ENCODE assay signal across 8 cellular contexts in the genomic region with DNA sequence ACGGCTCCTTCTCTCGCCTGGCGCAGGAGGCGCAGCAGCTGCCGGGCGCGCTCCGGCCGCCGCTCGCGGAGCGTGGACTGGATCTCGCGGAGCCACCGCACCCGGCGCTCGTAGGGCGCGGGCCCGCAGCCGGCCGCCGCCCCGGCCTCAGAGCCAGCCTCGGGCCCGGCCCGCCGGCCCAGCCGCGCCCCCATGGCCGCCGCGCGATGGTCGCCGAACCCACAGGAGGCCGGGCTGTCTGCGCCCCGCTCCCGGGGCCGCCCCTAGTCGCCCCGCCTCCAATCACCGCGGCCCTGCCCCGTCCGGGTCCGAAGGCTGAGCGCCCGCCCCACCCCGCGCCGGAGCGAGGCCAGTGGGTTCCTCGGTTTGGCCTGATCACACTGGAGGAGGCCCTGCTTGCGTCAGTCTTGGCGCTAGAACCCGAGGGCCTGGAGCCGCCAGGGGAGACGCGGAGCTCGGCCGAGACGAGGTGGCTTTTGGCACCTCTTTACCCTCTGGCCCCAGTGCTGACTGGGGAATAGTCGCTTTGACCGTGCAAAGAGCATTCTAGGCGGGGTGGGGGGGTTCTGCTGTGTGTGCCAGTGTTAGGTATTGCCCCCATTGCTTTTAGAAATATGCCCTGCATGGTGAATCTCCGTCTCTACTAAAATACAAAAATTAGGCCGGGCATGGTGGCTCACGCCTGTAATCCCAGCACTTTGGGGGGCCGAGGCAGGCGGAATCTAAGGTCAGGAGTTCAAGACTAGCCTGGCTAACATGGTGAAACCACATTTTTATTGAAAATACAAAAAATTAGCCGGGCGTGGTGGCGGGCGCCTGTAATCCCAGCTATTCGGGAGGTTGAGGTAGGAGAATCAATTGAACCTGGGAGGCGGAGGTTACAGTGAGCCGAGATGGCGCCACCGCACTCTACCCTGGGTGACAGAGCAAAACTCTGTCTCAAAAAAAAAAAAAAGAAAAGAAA. TPM values are rescaled to one million over a fixed set of nuclear protein-coding genes. Genes with fewer than 3 reads are reported as not detected.
DNase-seq lines count a peak whose midpoint lies in the region; ATAC-seq and TF ChIP-seq lines count a peak whose summit lies in the region.

A gene with protein sequence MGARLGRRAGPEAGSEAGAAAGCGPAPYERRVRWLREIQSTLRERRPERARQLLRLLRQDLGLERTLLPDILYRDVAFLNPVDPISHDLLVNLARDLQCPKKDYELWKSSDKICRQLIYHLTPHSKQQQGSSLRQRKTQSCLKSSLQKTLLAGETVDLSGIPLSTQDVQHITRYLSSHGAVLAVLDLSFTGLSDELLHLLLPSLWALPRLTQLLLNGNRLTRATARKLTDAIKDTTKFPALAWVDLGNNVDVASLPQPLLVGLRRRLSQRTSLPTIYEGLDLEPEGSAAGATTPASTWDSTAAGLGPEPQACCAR (minus strand): TSS at position 228 of the 964 bp plus-strand sequence. CDS start 34 bp downstream, at position 194.

- H3K4me2 ChIP-seq in neuronal stem cell (ENCODE audit: insufficient read depth, low read length, poor library complexity, severe bottlenecking), result peak within 1 kb of the TSS; percentile 82

- DNase-seq in GM10266 (ENCODE audit: extremely low spot score) (peak; percentile 96), NCI-H748 treated with DMSO at 0.1 percent for 48 hours (lab: John Stamatoyannopoulos, UW) (peak; percentile 0), adipocyte (ENCODE audit: low read depth) (peak; percentile 91), Right ventricle myocardium inferior (ENCODE audit: missing footprints) (peak; percentile 93), neuronal stem cell (ENCODE audit: low spot score) (peak; percentile 77), vagina (ENCODE audit: extremely low spot score in 2 of 2) (no peak)

- no peak for TF ChIP-seq CTCF in GM10266 (IDR thresholded peaks at IDR 0.05; ENCODE audit: control insufficient read depth, insufficient read depth, low read depth, missing control alignments)
- TF ChIP-seq CTCF in vagina (IDR thresholded peaks at IDR 0.05), result no peak

- H3K14ac ChIP-seq in neuronal stem cell (ENCODE audit: low read length), result peak within 1 kb of the TSS; percentile 85

- no CpG with 5 or more reads among the region's 83 CpGs for WGBS in neuronal stem cell (ENCODE audit: extremely low coverage in 2 of 2, insufficient read length in 2 of 2, insufficient replicate concordance in 1 of 2), 2 donors

- H2BK12ac ChIP-seq in neuronal stem cell (ENCODE audit: low read length), result peak within 1 kb of the TSS; percentile 48

- no peaks in the 10 kb centered on the region for H3K27me3 ChIP-seq in ACC112 (ENCODE audit: insufficient read depth, low read length)
- H3K27me3 ChIP-seq in adipocyte (replicated peaks; ENCODE audit: control insufficient read depth, insufficient read depth, low read length), result no peaks in the 10 kb centered on the region
- peaks cover 0 to 2% (median 0%) of the 10 kb centered on the region in 3 experiments for H3K27me3 ChIP-seq in neuronal stem cell (ENCODE audit: control insufficient read depth in 3 of 3, insufficient read depth in 3 of 3, low read depth in 1 of 3, low read length in 3 of 3)
- no peaks in the 10 kb centered on the region for H3K27me3 ChIP-seq in vagina

- H2AFZ ChIP-seq in ACC112 (ENCODE audit: low read length, unreplicated experiment), result peak within 1 kb of the TSS; percentile 51
- H2AFZ ChIP-seq in neuronal stem cell (ENCODE audit: low read length), result peak within 1 kb of the TSS; percentile 95

- H3K4me3 ChIP-seq in ACC112 (ENCODE audit: low read depth, low read length) (peak within 1 kb of the TSS; percentile 77), adipocyte (ENCODE audit: low read length) (peak within 1 kb of the TSS; percentile 80), neuronal stem cell (ENCODE audit: low read length in 2 of 2) (peak within 1 kb of the TSS; percentile 59 to 87), vagina (peak within 1 kb of the TSS; percentile 71 to 80)

- peak within 1 kb of the TSS; percentile 75 for H3K9ac ChIP-seq in adipocyte (ENCODE audit: low read length)
- peak within 1 kb of the TSS; percentile 96 for H3K9ac ChIP-seq in neuronal stem cell (ENCODE audit: low read depth, low read length, poor library complexity)

- no peaks in the 10 kb centered on the region for H3K9me3 ChIP-seq in adipocyte (ENCODE audit: control insufficient read depth, low read length)
- no peaks in the 10 kb centered on the region for H3K9me3 ChIP-seq in neuronal stem cell (replicated peaks in 1 of 2; ENCODE audit: control insufficient read depth in 2 of 2, insufficient read depth in 1 of 2, low read depth in 1 of 2, low read length in 2 of 2)
- H3K9me3 ChIP-seq in vagina, result no peaks in the 10 kb centered on the region

- peak within 1 kb of the TSS; percentile 95 for H2BK120ac ChIP-seq in neuronal stem cell (ENCODE audit: low read depth, low read length)

- peak within 1 kb of the TSS; percentile 97 for H3K18ac ChIP-seq in neuronal stem cell (ENCODE audit: low read length)

- H3K36me3 ChIP-seq in ACC112 (ENCODE audit: insufficient read depth, low read length) (no peaks in the 10 kb centered on the region), adipocyte (ENCODE audit: control insufficient read depth, insufficient read depth, low read length, severe bottlenecking) (peaks cover 1% of the 10 kb centered on the region), neuronal stem cell (replicated peaks in 1 of 2; ENCODE audit: control insufficient read depth in 2 of 2, insufficient read depth in 2 of 2, low read length in 2 of 2) (peaks cover 10 to 12% of the 10 kb centered on the region in 2 donors), vagina (peaks cover 0 to under 1% of the 10 kb centered on the region in 2 donors)

- H3K79me1 ChIP-seq in neuronal stem cell (ENCODE audit: low read depth, low read length), result peaks cover 2% of the 10 kb centered on the region

- peak within 1 kb of the TSS; percentile 46 for H2BK15ac ChIP-seq in neuronal stem cell (ENCODE audit: low read length)

- peak within 1 kb of the TSS; percentile 76 for H2AK5ac ChIP-seq in neuronal stem cell (ENCODE audit: low read depth, low read length)

- intact Hi-C loops in Right ventricle myocardium inferior (cut with DNase I) (no loop called here), vagina (cut with DNase I) (no loop called here)

- ATAC-seq in HG02884 (IDR thresholded peaks at IDR 0.05; ENCODE audit: unreplicated experiment) (peak; percentile 74), Right ventricle myocardium inferior (peak; percentile 95)

- peak within 1 kb of the TSS; percentile 54 for H3K4ac ChIP-seq in neuronal stem cell (ENCODE audit: low read length)

- no peak within 1 kb of the TSS for H4K8ac ChIP-seq in neuronal stem cell (ENCODE audit: low read depth, low read length)

- peak within 1 kb of the TSS; percentile 92 for H3K23ac ChIP-seq in neuronal stem cell (ENCODE audit: low read depth, low read length, poor library complexity)

- H3K4me1 ChIP-seq in ACC112 (ENCODE audit: control insufficient read depth, insufficient read depth, low read length, unreplicated experiment) (no peaks in the 10 kb centered on the region), adipocyte (ENCODE audit: control insufficient read depth, insufficient read depth, low read length) (peaks cover 3% of the 10 kb centered on the region), neuronal stem cell (ENCODE audit: control insufficient read depth in 2 of 2, insufficient read depth in 1 of 2, low read depth in 1 of 2, low read length in 2 of 2) (peaks cover 13 to 19% of the 10 kb centered on the region in 2 donors), vagina (peaks cover 10% of the 10 kb centered on the region)

- no peak within 1 kb of the TSS for H3K27ac ChIP-seq in ACC112 (ENCODE audit: low read depth, low read length)
- H3K27ac ChIP-seq in neuronal stem cell (replicated peaks; ENCODE audit: low read length), result peak within 1 kb of the TSS; percentile 35
- H3K27ac ChIP-seq in vagina, result peak within 1 kb of the TSS; percentile 71

- no peak for TF ChIP-seq POLR2A in vagina (IDR thresholded peaks at IDR 0.05)

- no peak within 1 kb of the TSS for H4K91ac ChIP-seq in neuronal stem cell (ENCODE audit: low read depth, low read length, poor library complexity)

- no peaks in the 10 kb centered on the region for H3K79me2 ChIP-seq in ACC112 (ENCODE audit: control insufficient read depth, insufficient read depth, low read length, unreplicated experiment)

- no peak within 1 kb of the TSS for H2BK5ac ChIP-seq in neuronal stem cell (ENCODE audit: low read length)

RNA-seq across cellular contexts. Expression of the gene that starts here (rescaled TPM):
- total RNA-seq in Right ventricle myocardium inferior (6.5 TPM), vagina (17.9 TPM)
- 14.3 TPM for polyA plus RNA-seq in neuronal stem cell (2013, experiment 1 of 2)
- polyA plus RNA-seq in neuronal stem cell (2013, experiment 2 of 2), result 13.3 TPM

Comparison
In these comparisons a context has a peak if more than half of its experiments do, and no peak if none do; other contexts are left out.
1. DNase-seq: peak in GM10266 (single experiment), NCI-H748 treated with DMSO at 0.1 percent for 48 hours (single experiment), adipocyte (single experiment), Right ventricle myocardium inferior (single experiment) and neuronal stem cell (single experiment); none in vagina (0 of 2).
2. Peak in every context shown above with its lines, with median percentiles within 50 percentile points of each other: H3K4me3 ChIP-seq.